ENCODE assay signal across 8 cellular contexts in genomic region chr14:55071870-55072640, GRCh38. TPM values are rescaled to one million over a fixed set of nuclear protein-coding genes. Genes with fewer than 3 reads are reported as not detected.
A peak's percentile ranks its signal among the peaks of the same experiment; 100 is the strongest.
DNase-seq lines count a peak whose midpoint lies in the region; ATAC-seq lines count a peak whose summit lies in the region.

No MANE protein-coding gene starts in this region.

- no peaks in the 10 kb centered on the region for H3K27me3 ChIP-seq in CD8-positive, alpha-beta memory T cell (ENCODE audit: insufficient read depth, low read length, poor library complexity, severe bottlenecking)

- POLR2A ChIA-PET in CD8-positive, alpha-beta memory T cell (lab: Charles Lee), result interaction anchor here (0.6 to 1.6 kb wide), 4 partner anchors 26 to 201 kb away, joined by 3 to 14 read pairs (median 6); no protein-coding TSS in a partner anchor

- CTCF ChIA-PET in CD8-positive, alpha-beta memory T cell (lab: Charles Lee), result interaction anchor here (1.4 to 2.7 kb wide), 4 partner anchors 18 to 89 kb away, joined by 5 to 14 read pairs (median 6); partner anchors contain the start of gene MAPK1IP1L

- peak; percentile 48 for ATAC-seq in GM19324 (IDR thresholded peaks at IDR 0.05; ENCODE audit: low FRiP score, unreplicated experiment)
- ATAC-seq in HG03442 (IDR thresholded peaks at IDR 0.05; ENCODE audit: unreplicated experiment), result peak; percentile 41

- peaks cover 0 to 3% of the 10 kb centered on the region in 2 donors for H3K27me3 Mint-ChIP-seq in CD8-positive, alpha-beta memory T cell

- peaks cover 13% of the 10 kb centered on the region for H3K4me1 ChIP-seq in CD8-positive, alpha-beta memory T cell (ENCODE audit: insufficient read depth, low read length)

- no peaks in the 10 kb centered on the region for H3K9me3 ChIP-seq in CD8-positive, alpha-beta memory T cell (ENCODE audit: low read length)

- DNase-seq in CD8-positive, alpha-beta memory T cell, result peak in 2 of 5 donors; percentile 5 to 38
- DNase-seq in activated T-cell treated with anti-CD3 and anti-CD28 coated beads, Interleukin-2, amount 50 U/mL, for 48 hours, result peak; percentile 40 to 44
- DNase-seq in foreskin melanocyte (peak; percentile 70), renal cortical epithelial cell (ENCODE audit: low read depth) (peak; percentile 99), NCI-H1417 treated with DMSO at 0.1 percent for 48 hours (lab: John Stamatoyannopoulos, UW) (no peak), GF-D8 (lab: John Stamatoyannopoulos, UW) (no peak)

- H3K27ac Mint-ChIP-seq in CD8-positive, alpha-beta memory T cell, result peak overlapping the region; percentile 75 to 95 (median 86)

- peak overlapping the region in 6 of 7 donors; percentile 20 to 75 (median 49) for H3K4me3 Mint-ChIP-seq in CD8-positive, alpha-beta memory T cell

- H3K9me3 Mint-ChIP-seq in CD8-positive, alpha-beta memory T cell, result no peaks in the 10 kb centered on the region

- no peak overlapping the region for H3K27ac ChIP-seq in CD8-positive, alpha-beta memory T cell (ENCODE audit: low read depth, low read length)

- peaks cover 28 to 50% (median 44%) of the 10 kb centered on the region in 3 donors for H3K4me1 Mint-ChIP-seq in CD8-positive, alpha-beta memory T cell

- peaks cover 0 to 11% (median 0%) of the 10 kb centered on the region in 3 donors for H3K36me3 Mint-ChIP-seq in CD8-positive, alpha-beta memory T cell

- H3K4me3 ChIP-seq in CD8-positive, alpha-beta memory T cell (ENCODE audit: low read length), result no peak overlapping the region

- H3K36me3 ChIP-seq in CD8-positive, alpha-beta memory T cell (ENCODE audit: insufficient read depth, low read length), result no peaks in the 10 kb centered on the region

RNA-seq across cellular contexts. Expression of gene MAPK1IP1L, which starts 20.6 kb away (rescaled TPM):
- 100 to 1,000 TPM; 104 to 106 TPM for total RNA-seq in CD8-positive, alpha-beta memory T cell
- polyA plus RNA-seq in CD8-positive, alpha-beta memory T cell, result 86.8 TPM
- 25.0 and 39.3 TPM in 2 replicates for total RNA-seq in renal cortical epithelial cell

RNA-seq across cellular contexts. Expression of gene SOCS4, which starts 45.0 kb away (rescaled TPM):
- total RNA-seq in CD8-positive, alpha-beta memory T cell, result 10 to 100 TPM; 38.0 to 44.8 TPM
- polyA plus RNA-seq in CD8-positive, alpha-beta memory T cell, result 2.3 TPM
- 23.1 and 34.7 TPM in 2 replicates for total RNA-seq in renal cortical epithelial cell

RNA-seq across cellular contexts. Expression of gene WDHD1, which starts 45.2 kb away (rescaled TPM):
- total RNA-seq in CD8-positive, alpha-beta memory T cell, result 10 to 100 TPM; 56.3 to 56.6 TPM
- 3.1 TPM for polyA plus RNA-seq in CD8-positive, alpha-beta memory T cell
- total RNA-seq in renal cortical epithelial cell, result 6.9 and 13.4 TPM in 2 replicates

RNA-seq across cellular contexts. Expression of gene LGALS3, which starts 57.0 kb away (rescaled TPM):
- 10 to 100 TPM; 54.5 to 55.1 TPM for total RNA-seq in CD8-positive, alpha-beta memory T cell
- polyA plus RNA-seq in CD8-positive, alpha-beta memory T cell, result 78.0 TPM
- 114 and 178 TPM in 2 replicates for total RNA-seq in renal cortical epithelial cell

Comparison
In these comparisons a context has a peak if more than half of its experiments do, and no peak if none do; other contexts are left out.
1. DNase-seq: peak in activated T-cell treated with anti-CD3 and anti-CD28 coated beads, Interleukin-2, amount 50 U/mL, for 48 hours (2 of 2), foreskin melanocyte (single experiment) and renal cortical epithelial cell (single experiment); none in NCI-H1417 treated with DMSO at 0.1 percent for 48 hours (single experiment) and GF-D8 (single experiment).